20 cellular contexts compared by ENCODE assay signal in genomic region chr16:84571506-84571905, GRCh38. TPM values are rescaled to one million over a fixed set of nuclear protein-coding genes. Genes with fewer than 3 reads are reported as not detected.
DNase-seq lines count a peak whose midpoint lies in the region; ATAC-seq, FAIRE-seq and TF ChIP-seq lines count a peak whose summit lies in the region.
"Had no signal": no experiment of that assay in that cellular context is flagged by ENCODE, and none has a peak within 500 bp of the region (broad histone marks: within the 10 kb centered on the region; RNA-seq: fewer than 3 reads in every experiment).

No MANE protein-coding gene starts in this region.

- H3K79me2 ChIP-seq in H9 (ENCODE audit: insufficient read depth, low read length) (no peaks in the 10 kb centered on the region), GM12878 (ENCODE audit: control insufficient read depth, insufficient read depth, low read length) (peaks cover 63% of the 10 kb centered on the region)

- no peaks in the 10 kb centered on the region for H3K23me2 ChIP-seq in H9 (ENCODE audit: insufficient read length, low read depth, low read length, poor library complexity, severe bottlenecking)

- no peak overlapping the region for H3K4me3 Mint-ChIP-seq in activated naive CD4-positive, alpha-beta T cell treated with anti-CD3 and anti-CD28 coated beads, Interleukin-2, amount 10 ng/mL, durations not matched to agents 7 days and 5 days
- no peak overlapping the region for H3K4me3 Mint-ChIP-seq in H9
- H3K4me3 Mint-ChIP-seq in stimulated activated memory B cell treated with anti-CD40 and anti-IgM and Interleukin-4, amounts not matched to agents 10 μg/mL and 1 μg/mL and 100 μg/mL, for 72 hours, result no peak overlapping the region
- H3K4me3 Mint-ChIP-seq in naive thymus-derived CD8-positive, alpha-beta T cell, result no peak overlapping the region
- H3K4me3 Mint-ChIP-seq: CD4-positive, CD25-positive, alpha-beta regulatory T cell; GM23338 had no signal

- H3K4me1 Mint-ChIP-seq in activated naive CD4-positive, alpha-beta T cell treated with anti-CD3 and anti-CD28 coated beads, Interleukin-2, amount 10 ng/mL, durations not matched to agents 7 days and 5 days, result peaks cover 48% of the 10 kb centered on the region
- peaks cover 17 to 18% of the 10 kb centered on the region in 2 experiments for H3K4me1 Mint-ChIP-seq in H9
- H3K4me1 Mint-ChIP-seq in stimulated activated memory B cell treated with anti-CD40 and anti-IgM and Interleukin-4, amounts not matched to agents 10 μg/mL and 1 μg/mL and 100 μg/mL, for 72 hours, result peaks cover 77% of the 10 kb centered on the region
- H3K4me1 Mint-ChIP-seq in naive thymus-derived CD8-positive, alpha-beta T cell, result peaks cover 19 to 64% (median 53%) of the 10 kb centered on the region in 4 donors

- H3K4me2 ChIP-seq in H9 (ENCODE audit: insufficient read depth, insufficient read length, low read length), result no peak overlapping the region
- H3K4me2 ChIP-seq in GM12878 (ENCODE audit: control insufficient read depth, insufficient read depth), result no peak overlapping the region
- H3K4me2 ChIP-seq: GM23338, SK-N-SH had no signal

- DNase-seq in activated naive CD4-positive, alpha-beta T cell treated with anti-CD3 and anti-CD28 coated beads, Interleukin-2, amount 10 ng/mL, durations not matched to agents 7 days and 5 days, result no peak
- DNase-seq in activated naive CD4-positive, alpha-beta T cell (lab: John Stamatoyannopoulos, UW), result no peak
- DNase-seq in H9 (no peak), GM12878 (ENCODE audit: low read depth, low spot score) (no peak), T-helper 9 cell (no peak), CD1c-positive myeloid dendritic cell (ENCODE audit: extremely low spot score) (no peak)
- DNase-seq in naive thymus-derived CD8-positive, alpha-beta T cell, result no peak
- DNase-seq: CD4-positive, CD25-positive, alpha-beta regulatory T cell; DND-41; KBM-7; NCI-H1436 treated with DMSO at 0.1 percent for 48 hours; NCI-H2029 treated with DMSO at 0.1 percent for 48 hours; NCI-H510A treated with DMSO at 0.1 percent for 48 hours; NCI-H82; SHP77; SK-N-SH had no signal

- H3K4me3 ChIP-seq in GM12878, result no peak overlapping the region
- H3K4me3 ChIP-seq: GM23338 had no signal

- H3K9ac ChIP-seq in H9 (ENCODE audit: extremely low read depth, insufficient read length, low read length) (no peak overlapping the region), GM12878 (ENCODE audit: control insufficient read depth, insufficient read depth, low read length) (no peak overlapping the region)
- H3K9ac ChIP-seq: SK-N-SH had no signal

- no peak overlapping the region for H2BK5ac ChIP-seq in H9 (ENCODE audit: insufficient read length, low read length)

- no peak overlapping the region for H3K18ac ChIP-seq in H9 (ENCODE audit: insufficient read length, low read depth, low read length)

- no peak for FAIRE-seq in GM12878 (lab: Jason Lieb, UNC)
- FAIRE-seq: G401.6, RCC 7860 had no signal

- no peak overlapping the region for H4K5ac ChIP-seq in H9 (ENCODE audit: insufficient read length, low read depth, low read length)

- no peak overlapping the region for H2BK120ac ChIP-seq in H9 (ENCODE audit: low read depth, low read length, poor library complexity, severe bottlenecking)

- H3K27me3 ChIP-seq in H9 (ENCODE audit: insufficient read depth, low read length) (no peaks in the 10 kb centered on the region), GM12878 (replicated peaks in 1 of 2; ENCODE audit: control insufficient read depth in 2 of 2, insufficient read depth in 2 of 2, low read length in 1 of 2) (no peaks in the 10 kb centered on the region)

- H3K27ac ChIP-seq in H9 (ENCODE audit: insufficient read length, low read depth, low read length), result no peak overlapping the region
- H3K27ac ChIP-seq in GM12878 (ENCODE audit: control insufficient read depth, insufficient read depth), result no peak overlapping the region

- TF ChIP-seq POLR2A in GM12878 (IDR thresholded peaks at IDR 0.05; ENCODE audit: low read depth, low read length), result peak; percentile 34; the same call in 1 of the 2 replicates

- no peak for ATAC-seq in GM12878
- ATAC-seq in stimulated activated memory B cell treated with anti-CD40 and anti-IgM and Interleukin-4, amounts not matched to agents 10 μg/mL and 1 μg/mL and 100 μg/mL, for 72 hours, result no peak
- ATAC-seq in naive thymus-derived CD8-positive, alpha-beta T cell, result no peak
- ATAC-seq: GM23338 had no signal

- peaks cover 40 to 48% of the 10 kb centered on the region in 2 experiments for H3K36me3 ChIP-seq in GM12878 (ENCODE audit: control insufficient read depth in 2 of 2, insufficient read depth in 2 of 2, low read length in 1 of 2)

- H3K9me3 ChIP-seq in H9 (ENCODE audit: control insufficient read depth, low read depth, low read length) (no peaks in the 10 kb centered on the region), GM12878 (replicated peaks; ENCODE audit: control insufficient read depth, insufficient read depth, low read length) (peaks cover 10% of the 10 kb centered on the region; the same call in 2 of the 3 replicates)

- no peak overlapping the region for H2AFZ ChIP-seq in H9 (ENCODE audit: low read length)
- H2AFZ ChIP-seq in GM12878 (ENCODE audit: control insufficient read depth, low read depth, low read length), result no peak overlapping the region
- H2AFZ ChIP-seq: GM23338 had no signal

- POLR2A ChIA-PET in GM12878 (lab: Charles Lee), result no interaction called here
- POLR2A ChIA-PET in naive thymus-derived CD8-positive, alpha-beta T cell (lab: Charles Lee), result no interaction called here

- no peak overlapping the region for H3K23ac ChIP-seq in H9 (ENCODE audit: insufficient read length, low read depth, low read length)

- no peak overlapping the region for H2BK20ac ChIP-seq in H9 (ENCODE audit: low read depth, low read length, poor library complexity, severe bottlenecking)

- no peak overlapping the region for H2BK12ac ChIP-seq in H9 (ENCODE audit: insufficient read length, low read depth, low read length)

- RAD21 ChIA-PET in GM12878 (lab: Charles Lee; ENCODE audit: unreplicated experiment), result no interaction called here

- no peaks in the 10 kb centered on the region for H3K27me3 Mint-ChIP-seq in activated naive CD4-positive, alpha-beta T cell treated with anti-CD3 and anti-CD28 coated beads, Interleukin-2, amount 10 ng/mL, durations not matched to agents 7 days and 5 days
- no peaks in the 10 kb centered on the region for H3K27me3 Mint-ChIP-seq in H9 (ENCODE audit: low read depth)
- no peaks in the 10 kb centered on the region for H3K27me3 Mint-ChIP-seq in stimulated activated memory B cell treated with anti-CD40 and anti-IgM and Interleukin-4, amounts not matched to agents 10 μg/mL and 1 μg/mL and 100 μg/mL, for 72 hours
- H3K27me3 Mint-ChIP-seq in naive thymus-derived CD8-positive, alpha-beta T cell, result no peaks in the 10 kb centered on the region
- H3K27me3 Mint-ChIP-seq: CD4-positive, CD25-positive, alpha-beta regulatory T cell had no signal

- H4K8ac ChIP-seq in H9 (replicated peaks; ENCODE audit: insufficient read length, low read depth, low read length), result no peak overlapping the region

- intact Hi-C loops in GM12878 (cut with micrococcal nuclease; ENCODE audit: unreplicated experiment), result no loop called here

- CTCF ChIA-PET in activated naive CD4-positive, alpha-beta T cell treated with anti-CD3 and anti-CD28 coated beads, Interleukin-2, amount 10 ng/mL, durations not matched to agents 7 days and 5 days (lab: Charles Lee), result no interaction called here
- CTCF ChIA-PET in GM12878 (lab: Yijun Ruan, JAX), result no interaction called here

- no peak overlapping the region for H2AK5ac ChIP-seq in H9 (ENCODE audit: insufficient read length, low read length)

- H4K20me1 ChIP-seq in H9 (ENCODE audit: control insufficient read depth, insufficient read depth, insufficient read length) (no peaks in the 10 kb centered on the region), GM12878 (ENCODE audit: control insufficient read depth, insufficient read depth) (no peaks in the 10 kb centered on the region)

- no peak for TF ChIP-seq CTCF in H9 (conservative IDR thresholded peaks at IDR 0.05)
- no peak for TF ChIP-seq CTCF in GM12878 (IDR thresholded peaks at IDR 0.05 in 2 of 3, conservative IDR thresholded peaks at IDR 0.05 in 1 of 3; ENCODE audit: control insufficient read depth in 2 of 3, extremely low read depth in 1 of 3, insufficient read depth in 1 of 3, low read depth in 3 of 3, low read length in 3 of 3)

- H3K14ac ChIP-seq in H9 (ENCODE audit: insufficient read depth, low read length), result no peak overlapping the region

- H3K79me1 ChIP-seq in H9 (ENCODE audit: insufficient read depth, low read depth, low read length, poor library complexity, severe bottlenecking), result no peaks in the 10 kb centered on the region

- in situ Hi-C loops in GM12878 (cut with MboI), result no loop called here

- H4K91ac ChIP-seq in H9 (ENCODE audit: insufficient read length, low read depth, low read length), result no peak overlapping the region

- H2BK15ac ChIP-seq in H9 (ENCODE audit: low read depth, low read length), result no peak overlapping the region

- BruUV-seq in GM12878 (replicated peaks; lab: Mats Ljungman, UMichigan), result no TSS peak

- peak overlapping the region; percentile 69 for H3K27ac Mint-ChIP-seq in activated naive CD4-positive, alpha-beta T cell treated with anti-CD3 and anti-CD28 coated beads, Interleukin-2, amount 10 ng/mL, durations not matched to agents 7 days and 5 days
- H3K27ac Mint-ChIP-seq in H9, result peak overlapping the region in 2 of 3 experiments; percentile 61 to 85; a peak in 2 of 7 replicates
- peak overlapping the region; percentile 81 for H3K27ac Mint-ChIP-seq in stimulated activated memory B cell treated with anti-CD40 and anti-IgM and Interleukin-4, amounts not matched to agents 10 μg/mL and 1 μg/mL and 100 μg/mL, for 72 hours
- H3K27ac Mint-ChIP-seq in naive thymus-derived CD8-positive, alpha-beta T cell, result peak overlapping the region in 5 of 10 donors; percentile 16 to 81 (median 29)

- H3K56ac ChIP-seq in H9 (ENCODE audit: insufficient read length, low read depth, low read length), result no peak overlapping the region

- no peak overlapping the region for H3T11ph ChIP-seq in H9 (ENCODE audit: low read length)

- peaks cover 17% of the 10 kb centered on the region for H3K9me3 Mint-ChIP-seq in activated naive CD4-positive, alpha-beta T cell treated with anti-CD3 and anti-CD28 coated beads, Interleukin-2, amount 10 ng/mL, durations not matched to agents 7 days and 5 days
- H3K9me3 Mint-ChIP-seq in H9, result peaks cover 9 to 10% of the 10 kb centered on the region in 2 experiments
- H3K9me3 Mint-ChIP-seq in stimulated activated memory B cell treated with anti-CD40 and anti-IgM and Interleukin-4, amounts not matched to agents 10 μg/mL and 1 μg/mL and 100 μg/mL, for 72 hours, result peaks cover 3% of the 10 kb centered on the region
- H3K9me3 Mint-ChIP-seq in naive thymus-derived CD8-positive, alpha-beta T cell, result peaks cover 0 to 18% (median 5%) of the 10 kb centered on the region in 9 donors
- H3K9me3 Mint-ChIP-seq: GM23338 had no signal

- SMC1A ChIA-PET in GM12878 (lab: Charles Lee; ENCODE audit: uncharacterized antibody, unreplicated experiment), result no interaction called here

- TF ChIP-seq RAD21 in GM12878 (IDR thresholded peaks at IDR 0.05; ENCODE audit: insufficient read depth, low read depth, low read length), result no peak

- peaks cover 82% of the 10 kb centered on the region for H3K36me3 Mint-ChIP-seq in activated naive CD4-positive, alpha-beta T cell treated with anti-CD3 and anti-CD28 coated beads, Interleukin-2, amount 10 ng/mL, durations not matched to agents 7 days and 5 days
- peaks cover 17 to 30% (median 20%) of the 10 kb centered on the region in 3 experiments for H3K36me3 Mint-ChIP-seq in H9 (ENCODE audit: insufficient read depth in 1 of 3, low read depth in 3 of 3)
- peaks cover 72% of the 10 kb centered on the region for H3K36me3 Mint-ChIP-seq in stimulated activated memory B cell treated with anti-CD40 and anti-IgM and Interleukin-4, amounts not matched to agents 10 μg/mL and 1 μg/mL and 100 μg/mL, for 72 hours
- H3K36me3 Mint-ChIP-seq in naive thymus-derived CD8-positive, alpha-beta T cell, result peaks cover 14 to 79% (median 36%) of the 10 kb centered on the region in 3 donors

- TF ChIP-seq EP300 in GM12878 (IDR thresholded peaks at IDR 0.05; ENCODE audit: borderline replicate concordance in 1 of 2, control insufficient read depth in 1 of 2, low read depth in 2 of 2, low read length in 2 of 2), result no peak

- WGBS in H9 (ENCODE audit: extremely low coverage, insufficient read length, low lambda C conversion rate), result no CpG with 5 or more reads among the region's 13 CpGs
- WGBS in GM12878 (ENCODE audit: insufficient coverage, insufficient replicate concordance, low lambda C conversion rate, missing lambda C conversion rate), result over 99% methylated on average over 13 of the region's 13 CpGs

- H3K4ac ChIP-seq in H9 (ENCODE audit: low read depth, low read length), result no peak overlapping the region

- H3K4me1 ChIP-seq in H9 (ENCODE audit: insufficient read depth, low read length), result peaks cover 10% of the 10 kb centered on the region; the same call in 1 of the 2 replicates
- peaks cover 8% of the 10 kb centered on the region for H3K4me1 ChIP-seq in GM12878 (ENCODE audit: control insufficient read depth, insufficient read depth, low read length)

RNA-seq across cellular contexts. Expression of gene COTL1, which starts 46.4 kb away (rescaled TPM):
- total RNA-seq in H9 (2021) (81.4 and 88.6 TPM in 2 replicates), GM12878 (2014; rRNA removed) (417 and 464 TPM in 2 replicates), GM12878 (2014; rRNA removed; fragmentation: Illumina TruSeq; extraction: Trizol) (241 and 279 TPM in 2 replicates), GM12878 (2021) (675 and 688 TPM in 2 replicates)
- total RNA-seq in GM12878 (2013; cell fraction: nucleolus; rRNA removed), result 94.3 and 106 TPM in 2 replicates
- polyA plus RNA-seq in GM12878 (2011; ENCODE audit: low read depth), result 255 TPM
- polyA plus RNA-seq in GM12878 (2011; rRNA removed) (136 and 205 TPM in 2 replicates), GM12878 (2014; fragmentation: Illumina TruSeq; extraction: Trizol) (257 and 493 TPM in 2 replicates), GM12878 (2014; fragmentation: Nextera tagmentation; extraction: Ambion mirVana) (100 to 1,000 TPM; 140 to 235 TPM), GM12878 (2014; rRNA removed) (382 and 423 TPM in 2 replicates), GM12878 (2016; fragmentation: Nextera tagmentation; extraction: Ambion mirVana) (100 to 1,000 TPM; 146 to 894 TPM)
- polyA plus RNA-seq in GM12878 (2011; cell fraction: cytosol; rRNA removed), result 261 and 288 TPM in 2 replicates
- 174 and 206 TPM in 2 replicates for polyA plus RNA-seq in GM12878 (2011; cell fraction: nucleus; rRNA removed)
- polyA plus RNA-seq in GM12878 (2012), result 331 and 436 TPM in 2 replicates
- polyA minus RNA-seq in GM12878 (2011; rRNA and poly(A)+ RNA removed), result 103 and 174 TPM in 2 replicates
- polyA minus RNA-seq in GM12878 (2011; cell fraction: cytosol; rRNA and poly(A)+ RNA removed), result 77.1 and 81.1 TPM in 2 replicates
- polyA minus RNA-seq in GM12878 (2011; cell fraction: nucleus; rRNA and poly(A)+ RNA removed), result 78.5 and 132 TPM in 2 replicates
- total RNA-seq in naive thymus-derived CD8-positive, alpha-beta T cell, result 100 to 1,000 TPM in 1 of 2 experiments, 10 to 100 TPM in 1; 99.1 to 101 TPM
- 100 to 1,000 TPM; 341 to 512 (median 425) TPM for polyA plus RNA-seq in naive thymus-derived CD8-positive, alpha-beta T cell
